ENCODE assay signal across 23 cellular contexts in genomic region chr2:155062250-155062985, GRCh38.
A peak's percentile ranks its signal among the peaks of the same experiment; 100 is the strongest.
DNase-seq lines count a peak whose midpoint lies in the region; ATAC-seq, FAIRE-seq and TF ChIP-seq lines count a peak whose summit lies in the region.
"Had no signal": no experiment of that assay in that cellular context is flagged by ENCODE, and none has a peak within 500 bp of the region (broad histone marks: within the 10 kb centered on the region; RNA-seq: fewer than 3 reads in every experiment).

No MANE protein-coding gene starts in this region.

- 3% methylated on average over 2 of the region's 2 CpGs for WGBS in HepG2 (ENCODE audit: low lambda C conversion rate)
- WGBS in stomach, 5 donors: 75 to 96% (median 82%) methylated on average over 2 of the region's 2 CpGs

- no peaks in the 10 kb centered on the region for H4K20me1 ChIP-seq in HepG2 (ENCODE audit: insufficient read depth, low read length)

- POLR2A ChIA-PET in HepG2 (lab: Yijun Ruan, JAX): no interaction called here

- intact Hi-C loops in HepG2 (cut with micrococcal nuclease; ENCODE audit: unreplicated experiment): no loop called here
- intact Hi-C loops in stomach (cut with DNase I; ENCODE audit: low total_unique reads): no loop called here

- H3K4me3 ChIP-seq in HepG2 (replicated peaks in 1 of 3; ENCODE audit: insufficient read depth in 1 of 3, low read depth in 2 of 3, low read length in 3 of 3) (no peak overlapping the region), stomach (no peak overlapping the region)
- H3K4me3 ChIP-seq: K562, PC-9, SJSA1 had no signal

- ATAC-seq in HepG2: no peak
- ATAC-seq: K562, Right ventricle myocardium inferior had no signal

- H2AFZ ChIP-seq in HepG2 (ENCODE audit: low read length): no peak overlapping the region
- H2AFZ ChIP-seq: PC-9 had no signal

- no peak for TF ChIP-seq POLR2A in HepG2 (IDR thresholded peaks at IDR 0.05; ENCODE audit: insufficient read depth in 1 of 2, low read depth in 2 of 2, low read length in 2 of 2)
- TF ChIP-seq POLR2A in H54 (IDR thresholded peaks at IDR 0.05; ENCODE audit: low read depth, low read length): no peak
- no peak for TF ChIP-seq POLR2A in stomach (IDR thresholded peaks at IDR 0.05)

- H3K79me2 ChIP-seq in HepG2 (ENCODE audit: insufficient read depth, low read length): no peaks in the 10 kb centered on the region

- in situ Hi-C loops in SK-MEL-5 (cut with HindIII; ENCODE audit: low pct_unique_long_range_greater_than_20kb, low sequenced_read_pairs) (no loop called here), HepG2 (cut with HindIII; ENCODE audit: extremely low pct_ligation_motif_present, low pct_unique_long_range_greater_than_20kb) (no loop called here)

- H3K4me1 ChIP-seq in HepG2 (ENCODE audit: insufficient read depth, low read length) (no peaks in the 10 kb centered on the region), stomach (no peaks in the 10 kb centered on the region)
- H3K4me1 ChIP-seq: BE2C, SJSA1 had no signal

- TF ChIP-seq CTCF in HepG2 (CRISPR knock-in tag; IDR thresholded peaks at IDR 0.05) (no peak), stomach (IDR thresholded peaks at IDR 0.05) (no peak)

- TF ChIP-seq RAD21 in HepG2 (CRISPR knock-in tag; IDR thresholded peaks at IDR 0.05): no peak

- H3K9ac ChIP-seq in HepG2 (ENCODE audit: insufficient read depth, low read depth, low read length): no peak overlapping the region

- CTCF ChIA-PET in HepG2 (lab: Yijun Ruan, JAX; ENCODE audit: low intra/inter-chr PET ratio, low total read pairs): no interaction called here

- peak; percentile 4 for DNase-seq in HuH-7 (ENCODE audit: low spot score)
- DNase-seq in SK-MEL-5 (ENCODE audit: low read depth, low spot score): peak; percentile 49
- DNase-seq in HepG2 (ENCODE audit: low spot score): peak; percentile 10
- DNase-seq in activated CD4-positive, alpha-beta T cell treated with anti-CD3 and anti-CD28 coated beads for 4 hours: no peak
- no peak for DNase-seq in H54 (ENCODE audit: insufficient read length, low spot score)
- no peak for DNase-seq in germinal center (ENCODE audit: low spot score)
- DNase-seq in stomach: no peak
- DNase-seq: BE2C; CD8-positive, alpha-beta memory T cell; DMS153; DND-41; Kasumi-1; NCI-H1105; NCI-H146; NCI-H2029 treated with DMSO at 0.1 percent for 48 hours; NCI-H345; NCI-H526; NCI-H82; PC-9; T-helper 1 cell had no signal

- no peak for FAIRE-seq in HepG2 (lab: Jason Lieb, UNC)
- FAIRE-seq in H54 (lab: Jason Lieb, UNC): no peak
- FAIRE-seq: K562 had no signal

- no peak overlapping the region for H3K27ac ChIP-seq in HepG2 (ENCODE audit: extremely low read length, insufficient read depth, low read length)
- no peak overlapping the region for H3K27ac ChIP-seq in stomach
- H3K27ac ChIP-seq: PC-9, SJSA1 had no signal

- no peaks in the 10 kb centered on the region for H3K36me3 ChIP-seq in HepG2 (replicated peaks in 1 of 2; ENCODE audit: control insufficient read depth in 1 of 2, insufficient read depth in 2 of 2, low read length in 2 of 2)
- H3K36me3 ChIP-seq in stomach: no peaks in the 10 kb centered on the region
- H3K36me3 ChIP-seq: BE2C, SJSA1 had no signal

- no peak for TF ChIP-seq EP300 in HepG2 (IDR thresholded peaks at IDR 0.05; ENCODE audit: low read depth in 2 of 2, low read length in 2 of 2)
- no peak for TF ChIP-seq EP300 in HepG2 (CRISPR knock-in tag; IDR thresholded peaks at IDR 0.05; ENCODE audit: borderline replicate concordance)
- no peak for TF ChIP-seq EP300 in stomach (IDR thresholded peaks at IDR 0.05)

- no TSS peak for BruUV-seq in HepG2 (replicated peaks; lab: Mats Ljungman, UMichigan)

- H3K9me3 ChIP-seq in HepG2 (ENCODE audit: low read length) (peaks cover 39% of the 10 kb centered on the region), stomach (peaks cover 0 to 6% (median 0%) of the 10 kb centered on the region in 4 donors)
- H3K9me3 ChIP-seq: BE2C had no signal

- H3K27me3 ChIP-seq in HepG2 (ENCODE audit: control insufficient read depth in 1 of 2, insufficient read depth in 2 of 2, low read length in 2 of 2) (no peaks in the 10 kb centered on the region), stomach (no peaks in the 10 kb centered on the region)
- H3K27me3 ChIP-seq: BE2C, SJSA1 had no signal

- no peak overlapping the region for H3K4me2 ChIP-seq in HepG2 (ENCODE audit: low read depth, low read length)
- H3K4me2 ChIP-seq: PC-9 had no signal

TF ChIP-seq in HepG2, 621 proteins besides CTCF, POLR2A, EP300 and RAD21:
- no peak for TF ChIP-seq MED1 (CRISPR knock-in tag; IDR thresholded peaks at IDR 0.05)
- TF ChIP-seq ZFP36 (IDR thresholded peaks at IDR 0.05; ENCODE audit: borderline replicate concordance, low read depth, low read length, partially characterized antibody): no peak
- TF ChIP-seq RFX3 (CRISPR knock-in tag; IDR thresholded peaks at IDR 0.05): no peak
- TF ChIP-seq PCBP2 (optimal IDR thresholded peaks at IDR 0.05; ENCODE audit: low read depth, low read length, poor library complexity, severe bottlenecking): no peak
- no peak for TF ChIP-seq NCOA5 (CRISPR knock-in tag; IDR thresholded peaks at IDR 0.05)
- no peak for TF ChIP-seq ZNF441 (CRISPR knock-in tag; IDR thresholded peaks at IDR 0.05; ENCODE audit: borderline replicate concordance)
- no peak for TF ChIP-seq POLR2AphosphoS2 (IDR thresholded peaks at IDR 0.05; ENCODE audit: low read depth, low read length)
- no peak for TF ChIP-seq SRF (IDR thresholded peaks at IDR 0.05; ENCODE audit: low read depth, low read length)
- TF ChIP-seq ZBTB2 (CRISPR knock-in tag; IDR thresholded peaks at IDR 0.05; ENCODE audit: low read depth): no peak
- no peak for TF ChIP-seq NONO (IDR thresholded peaks at IDR 0.05)
- no peak for TF ChIP-seq NONO (CRISPR knock-in tag; conservative IDR thresholded peaks at IDR 0.05)
- no peak for TF ChIP-seq ZBTB20 (CRISPR knock-in tag; IDR thresholded peaks at IDR 0.05; ENCODE audit: borderline replicate concordance, low read depth)

Comparison
In these comparisons a context has a peak if more than half of its experiments do, and no peak if none do; other contexts are left out.
1. DNase-seq: peak in HuH-7 (single experiment), SK-MEL-5 (single experiment) and HepG2 (single experiment); none in activated CD4-positive, alpha-beta T cell treated with anti-CD3 and anti-CD28 coated beads for 4 hours (0 of 2), H54 (single experiment), germinal center (single experiment) and stomach (single experiment).